In genomic region chr14:80787876-80788275, GRCh38 we compare ENCODE assay signal across 28 cellular contexts.
DNase-seq lines count a peak whose midpoint lies in the region; ATAC-seq and TF ChIP-seq lines count a peak whose summit lies in the region.
"Had no signal": no experiment of that assay in that cellular context is flagged by ENCODE, and none has a peak within 500 bp of the region (broad histone marks: within the 10 kb centered on the region; RNA-seq: fewer than 3 reads in every experiment).

No MANE protein-coding gene starts in this region.

- no peak overlapping the region for H3K27ac ChIP-seq in smooth muscle cell (ENCODE audit: low read depth)
- H3K27ac ChIP-seq: brain microvascular endothelial cell, left lung, RWPE1, sigmoid colon, tibial nerve, WERI-Rb-1 had no signal

- 21% methylated on average over 1 of the region's 1 CpG for WGBS in smooth muscle cell (ENCODE audit: low lambda C conversion rate)

- no peaks in the 10 kb centered on the region for H3K36me3 ChIP-seq in smooth muscle cell (ENCODE audit: low read depth)
- H3K36me3 ChIP-seq: brain microvascular endothelial cell had no signal

- no peak overlapping the region for H3K4me3 ChIP-seq in smooth muscle cell
- H3K4me3 ChIP-seq: left lung, sigmoid colon, tibial nerve had no signal

- ATAC-seq in GM21390 (IDR thresholded peaks at IDR 0.05; ENCODE audit: unreplicated experiment) (no peak), GM18858 (IDR thresholded peaks at IDR 0.05; ENCODE audit: unreplicated experiment) (no peak), HG02798 (IDR thresholded peaks at IDR 0.05; ENCODE audit: poor library complexity, unreplicated experiment) (no peak)
- ATAC-seq: HCT116, left lung, T-cell had no signal

- H2AFZ ChIP-seq in smooth muscle cell (ENCODE audit: low read depth), result no peak overlapping the region

- TF ChIP-seq CTCF in smooth muscle cell (IDR thresholded peaks at IDR 0.05; ENCODE audit: borderline replicate concordance, insufficient read depth, poor library complexity, severe bottlenecking), result no peak

- DNase-seq in GM03348 (ENCODE audit: low spot score), result peak; percentile 11
- peak; percentile 16 for DNase-seq in astrocyte of the hippocampus (ENCODE audit: low read depth, low spot score)
- DNase-seq in islet precursor cell, result peak; percentile 65
- DNase-seq in smooth muscle cell (lab: John Stamatoyannopoulos, UW; ENCODE audit: unreplicated experiment), result no peak
- DNase-seq: activated CD4-positive, alpha-beta T cell treated with anti-CD3 and anti-CD28 coated beads for 4 hours; activated CD8-positive, alpha-beta memory T cell treated with anti-CD3 and anti-CD28 coated beads for 24 hours; activated naive CD4-positive, alpha-beta T cell treated with anti-CD3 and anti-CD28 coated beads, Interleukin-2, amount 50 U/mL, for 16 hours; activated T-cell treated with anti-CD3 and anti-CD28 coated beads for 4 hours; amniotic stem cell; brain microvascular endothelial cell; CD4-positive, CD25-positive, alpha-beta regulatory T cell; DND-41; IMR-90; left lung; midbrain; naive B cell; NCI-H1048; NCI-H510A; sigmoid colon; stimulated activated CD4-positive, alpha-beta T cell treated with anti-CD3 and anti-CD28 coated beads, Interleukin-4, amount 100 ng/mL, for 4 hours; T-cell; WERI-Rb-1 had no signal

- no peaks in the 10 kb centered on the region for H3K27me3 ChIP-seq in smooth muscle cell (ENCODE audit: low read depth)
- H3K27me3 ChIP-seq: brain microvascular endothelial cell, left lung, sigmoid colon, tibial nerve had no signal

- H3K4me1 ChIP-seq in smooth muscle cell (ENCODE audit: low read depth), result no peaks in the 10 kb centered on the region
- H3K4me1 ChIP-seq: left lung, sigmoid colon, tibial nerve had no signal

- H3K9ac ChIP-seq in smooth muscle cell (ENCODE audit: low read depth), result no peak overlapping the region

- no peaks in the 10 kb centered on the region for H3F3A ChIP-seq in smooth muscle cell (ENCODE audit: low read depth)

- H4K20me1 ChIP-seq in smooth muscle cell (ENCODE audit: low read depth), result no peaks in the 10 kb centered on the region

- H3K79me2 ChIP-seq in smooth muscle cell (ENCODE audit: low read depth), result no peaks in the 10 kb centered on the region

- H3K4me2 ChIP-seq in smooth muscle cell, result no peak overlapping the region

- no peaks in the 10 kb centered on the region for H3K9me3 ChIP-seq in smooth muscle cell (replicated peaks; ENCODE audit: low read depth)
- H3K9me3 ChIP-seq: left lung, sigmoid colon, tibial nerve had no signal
